Comparison of ENCODE assay signal across 8 cellular contexts in genomic region chr5:31638748-31639418, GRCh38. TPM values are rescaled to one million over a fixed set of nuclear protein-coding genes. Genes with fewer than 3 reads are reported as not detected.
DNase-seq lines count a peak whose midpoint lies in the region; ATAC-seq, FAIRE-seq and TF ChIP-seq lines count a peak whose summit lies in the region.

TSS of gene PDZD2 (plus strand) at chr5:31639131.

- H3K9me3 ChIP-seq in SK-N-MC (ENCODE audit: low read depth, low read length) (no peaks in the 10 kb centered on the region), pancreas (no peaks in the 10 kb centered on the region), thymus (ENCODE audit: control insufficient read depth) (no peaks in the 10 kb centered on the region)

- DNase-seq in ELF-1 (ENCODE audit: low read depth, low spot score) (peak; percentile 86), H4 (ENCODE audit: low spot score) (peak; percentile 62), LNCaP clone FGC (ENCODE audit: low read depth) (peak; percentile 35), SK-N-MC (ENCODE audit: low read depth, low spot score) (peak; percentile 2), head of caudate nucleus (peak; percentile 76 to 96 (median 88)), pancreas (peak; percentile 62 to 87 (median 74))
- peak; percentile 80 for DNase-seq in activated naive CD4-positive, alpha-beta T cell treated with anti-CD3 and anti-CD28 coated beads, Interleukin-2, amount 50 U/mL, for 16 hours

- peak; percentile 85 to 88 (median 86) for ATAC-seq in pancreas

- peak within 1 kb of the TSS; percentile 48 for H3K9ac ChIP-seq in SK-N-MC (ENCODE audit: insufficient read length)

- H3K4me3 ChIP-seq in LNCaP clone FGC (ENCODE audit: low read depth, low read length) (peak within 1 kb of the TSS; percentile 61), SK-N-MC (peak within 1 kb of the TSS; percentile 88), pancreas (peak within 1 kb of the TSS; percentile 36 to 71 (median 50)), thymus (ENCODE audit: low read length) (peak within 1 kb of the TSS; percentile 64)

- no peak within 1 kb of the TSS for H3K27ac ChIP-seq in SK-N-MC
- peak within 1 kb of the TSS in 2 of 4 donors; percentile 25 to 38 for H3K27ac ChIP-seq in pancreas
- H3K27ac ChIP-seq in thymus (ENCODE audit: low read depth), result no peak within 1 kb of the TSS

- H3K27me3 ChIP-seq in pancreas (no peaks in the 10 kb centered on the region), thymus (ENCODE audit: control insufficient read depth, insufficient read depth) (peaks cover 20% of the 10 kb centered on the region)

- peaks cover 0 to 5% (median 0%) of the 10 kb centered on the region in 3 donors for H3K4me1 ChIP-seq in pancreas
- H3K4me1 ChIP-seq in thymus (ENCODE audit: control insufficient read depth, insufficient read depth, low read length), result peaks cover 3% of the 10 kb centered on the region

- TF ChIP-seq CTCF in LNCaP clone FGC (IDR thresholded peaks at IDR 0.05; ENCODE audit: control insufficient read depth, extremely low read depth, insufficient read depth) (peak; percentile 67), pancreas (IDR thresholded peaks at IDR 0.05) (peak in 1 of 4 donors; percentile 12)

- FAIRE-seq in pancreas (lab: Jason Lieb, UNC), result no peak

- 0 to 1% methylated on average over 55 to 70 of the region's 70 CpGs for WGBS in pancreas, 2 donors
- under 1% methylated on average over 70 of the region's 70 CpGs for WGBS in thymus

- H3K36me3 ChIP-seq in SK-N-MC (ENCODE audit: insufficient read depth, low read length) (no peaks in the 10 kb centered on the region), pancreas (no peaks in the 10 kb centered on the region), thymus (ENCODE audit: control insufficient read depth, insufficient read depth) (no peaks in the 10 kb centered on the region)

- intact Hi-C loops in head of caudate nucleus (cut with DNase I), result loop anchor here (2.0 to 10.0 kb wide), 3 partner anchors 54 to 170 kb away; no protein-coding TSS in a partner anchor
- intact Hi-C loops in pancreas (cut with DNase I), result no loop called here

RNA-seq across cellular contexts. Expression of gene PDZD2, which starts in this region (rescaled TPM):
- total RNA-seq in H4 (2014; rRNA removed; shearing (Covaris generic)), result 1.2 TPM in 2 replicates
- total RNA-seq in pancreas, result 1 to 10 TPM; 1.4 to 4.5 (median 3.3) TPM
- polyA plus RNA-seq in pancreas (1 to 10 TPM; 1.4 to 4.5 TPM), thymus (6.8 TPM)

Comparison
In these comparisons a context has a peak if more than half of its experiments do, and no peak if none do; other contexts are left out.
1. DNase-seq: peak in every context shown above with its lines; median percentile 88 in head of caudate nucleus; 86 in ELF-1; 80 in activated naive CD4-positive, alpha-beta T cell treated with anti-CD3 and anti-CD28 coated beads, Interleukin-2, amount 50 U/mL, for 16 hours; 74 in pancreas; 62 in H4; 35 in LNCaP clone FGC; 2 in SK-N-MC.